In the genomic region with DNA sequence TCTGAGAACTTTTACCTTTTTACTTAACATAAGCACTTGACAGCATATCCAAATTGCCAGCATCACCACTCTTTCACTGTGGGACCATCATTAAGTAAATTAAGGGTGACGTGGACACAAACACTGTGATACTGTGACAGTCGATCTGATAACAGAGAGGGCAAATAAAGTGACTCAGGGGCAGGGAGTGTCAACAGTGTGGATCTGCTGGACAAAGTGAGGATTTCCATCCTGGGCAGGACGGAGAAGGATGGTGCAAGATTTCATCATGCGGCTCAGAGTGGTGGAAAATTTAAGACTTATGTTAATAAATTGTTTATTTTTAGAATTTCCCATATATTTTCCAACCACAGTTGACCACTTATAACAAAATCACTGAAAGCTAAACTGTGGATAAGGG, we compare ENCODE assay signal across 1 cellular context.
TF ChIP-seq lines count a peak whose summit lies in the region.

No MANE protein-coding gene starts in this region.

TF ChIP-seq in GM23338, 12 proteins besides CTCF, POLR2A, EP300 and RAD21 (continued from another document):
- TF ChIP-seq, protein P1, sequence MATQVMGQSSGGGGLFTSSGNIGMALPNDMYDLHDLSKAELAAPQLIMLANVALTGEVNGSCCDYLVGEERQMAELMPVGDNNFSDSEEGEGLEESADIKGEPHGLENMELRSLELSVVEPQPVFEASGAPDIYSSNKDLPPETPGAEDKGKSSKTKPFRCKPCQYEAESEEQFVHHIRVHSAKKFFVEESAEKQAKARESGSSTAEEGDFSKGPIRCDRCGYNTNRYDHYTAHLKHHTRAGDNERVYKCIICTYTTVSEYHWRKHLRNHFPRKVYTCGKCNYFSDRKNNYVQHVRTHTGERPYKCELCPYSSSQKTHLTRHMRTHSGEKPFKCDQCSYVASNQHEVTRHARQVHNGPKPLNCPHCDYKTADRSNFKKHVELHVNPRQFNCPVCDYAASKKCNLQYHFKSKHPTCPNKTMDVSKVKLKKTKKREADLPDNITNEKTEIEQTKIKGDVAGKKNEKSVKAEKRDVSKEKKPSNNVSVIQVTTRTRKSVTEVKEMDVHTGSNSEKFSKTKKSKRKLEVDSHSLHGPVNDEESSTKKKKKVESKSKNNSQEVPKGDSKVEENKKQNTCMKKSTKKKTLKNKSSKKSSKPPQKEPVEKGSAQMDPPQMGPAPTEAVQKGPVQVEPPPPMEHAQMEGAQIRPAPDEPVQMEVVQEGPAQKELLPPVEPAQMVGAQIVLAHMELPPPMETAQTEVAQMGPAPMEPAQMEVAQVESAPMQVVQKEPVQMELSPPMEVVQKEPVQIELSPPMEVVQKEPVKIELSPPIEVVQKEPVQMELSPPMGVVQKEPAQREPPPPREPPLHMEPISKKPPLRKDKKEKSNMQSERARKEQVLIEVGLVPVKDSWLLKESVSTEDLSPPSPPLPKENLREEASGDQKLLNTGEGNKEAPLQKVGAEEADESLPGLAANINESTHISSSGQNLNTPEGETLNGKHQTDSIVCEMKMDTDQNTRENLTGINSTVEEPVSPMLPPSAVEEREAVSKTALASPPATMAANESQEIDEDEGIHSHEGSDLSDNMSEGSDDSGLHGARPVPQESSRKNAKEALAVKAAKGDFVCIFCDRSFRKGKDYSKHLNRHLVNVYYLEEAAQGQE (IDR thresholded peaks at IDR 0.05; ENCODE audit: unreplicated experiment), result no peak
- TF ChIP-seq JUNB (IDR thresholded peaks at IDR 0.05; ENCODE audit: unreplicated experiment) (no peak), NANOG (IDR thresholded peaks at IDR 0.05; ENCODE audit: borderline replicate concordance) (no peak), ZNF331 (CRISPR knock-in tag; IDR thresholded peaks at IDR 0.05; ENCODE audit: low read depth) (no peak), ZNF114 (CRISPR knock-in tag; IDR thresholded peaks at IDR 0.05) (no peak)
- TF ChIP-seq, protein P2, sequence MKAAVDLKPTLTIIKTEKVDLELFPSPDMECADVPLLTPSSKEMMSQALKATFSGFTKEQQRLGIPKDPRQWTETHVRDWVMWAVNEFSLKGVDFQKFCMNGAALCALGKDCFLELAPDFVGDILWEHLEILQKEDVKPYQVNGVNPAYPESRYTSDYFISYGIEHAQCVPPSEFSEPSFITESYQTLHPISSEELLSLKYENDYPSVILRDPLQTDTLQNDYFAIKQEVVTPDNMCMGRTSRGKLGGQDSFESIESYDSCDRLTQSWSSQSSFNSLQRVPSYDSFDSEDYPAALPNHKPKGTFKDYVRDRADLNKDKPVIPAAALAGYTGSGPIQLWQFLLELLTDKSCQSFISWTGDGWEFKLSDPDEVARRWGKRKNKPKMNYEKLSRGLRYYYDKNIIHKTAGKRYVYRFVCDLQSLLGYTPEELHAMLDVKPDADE (IDR thresholded peaks at IDR 0.05), result no peak
- TF ChIP-seq, protein P3, sequence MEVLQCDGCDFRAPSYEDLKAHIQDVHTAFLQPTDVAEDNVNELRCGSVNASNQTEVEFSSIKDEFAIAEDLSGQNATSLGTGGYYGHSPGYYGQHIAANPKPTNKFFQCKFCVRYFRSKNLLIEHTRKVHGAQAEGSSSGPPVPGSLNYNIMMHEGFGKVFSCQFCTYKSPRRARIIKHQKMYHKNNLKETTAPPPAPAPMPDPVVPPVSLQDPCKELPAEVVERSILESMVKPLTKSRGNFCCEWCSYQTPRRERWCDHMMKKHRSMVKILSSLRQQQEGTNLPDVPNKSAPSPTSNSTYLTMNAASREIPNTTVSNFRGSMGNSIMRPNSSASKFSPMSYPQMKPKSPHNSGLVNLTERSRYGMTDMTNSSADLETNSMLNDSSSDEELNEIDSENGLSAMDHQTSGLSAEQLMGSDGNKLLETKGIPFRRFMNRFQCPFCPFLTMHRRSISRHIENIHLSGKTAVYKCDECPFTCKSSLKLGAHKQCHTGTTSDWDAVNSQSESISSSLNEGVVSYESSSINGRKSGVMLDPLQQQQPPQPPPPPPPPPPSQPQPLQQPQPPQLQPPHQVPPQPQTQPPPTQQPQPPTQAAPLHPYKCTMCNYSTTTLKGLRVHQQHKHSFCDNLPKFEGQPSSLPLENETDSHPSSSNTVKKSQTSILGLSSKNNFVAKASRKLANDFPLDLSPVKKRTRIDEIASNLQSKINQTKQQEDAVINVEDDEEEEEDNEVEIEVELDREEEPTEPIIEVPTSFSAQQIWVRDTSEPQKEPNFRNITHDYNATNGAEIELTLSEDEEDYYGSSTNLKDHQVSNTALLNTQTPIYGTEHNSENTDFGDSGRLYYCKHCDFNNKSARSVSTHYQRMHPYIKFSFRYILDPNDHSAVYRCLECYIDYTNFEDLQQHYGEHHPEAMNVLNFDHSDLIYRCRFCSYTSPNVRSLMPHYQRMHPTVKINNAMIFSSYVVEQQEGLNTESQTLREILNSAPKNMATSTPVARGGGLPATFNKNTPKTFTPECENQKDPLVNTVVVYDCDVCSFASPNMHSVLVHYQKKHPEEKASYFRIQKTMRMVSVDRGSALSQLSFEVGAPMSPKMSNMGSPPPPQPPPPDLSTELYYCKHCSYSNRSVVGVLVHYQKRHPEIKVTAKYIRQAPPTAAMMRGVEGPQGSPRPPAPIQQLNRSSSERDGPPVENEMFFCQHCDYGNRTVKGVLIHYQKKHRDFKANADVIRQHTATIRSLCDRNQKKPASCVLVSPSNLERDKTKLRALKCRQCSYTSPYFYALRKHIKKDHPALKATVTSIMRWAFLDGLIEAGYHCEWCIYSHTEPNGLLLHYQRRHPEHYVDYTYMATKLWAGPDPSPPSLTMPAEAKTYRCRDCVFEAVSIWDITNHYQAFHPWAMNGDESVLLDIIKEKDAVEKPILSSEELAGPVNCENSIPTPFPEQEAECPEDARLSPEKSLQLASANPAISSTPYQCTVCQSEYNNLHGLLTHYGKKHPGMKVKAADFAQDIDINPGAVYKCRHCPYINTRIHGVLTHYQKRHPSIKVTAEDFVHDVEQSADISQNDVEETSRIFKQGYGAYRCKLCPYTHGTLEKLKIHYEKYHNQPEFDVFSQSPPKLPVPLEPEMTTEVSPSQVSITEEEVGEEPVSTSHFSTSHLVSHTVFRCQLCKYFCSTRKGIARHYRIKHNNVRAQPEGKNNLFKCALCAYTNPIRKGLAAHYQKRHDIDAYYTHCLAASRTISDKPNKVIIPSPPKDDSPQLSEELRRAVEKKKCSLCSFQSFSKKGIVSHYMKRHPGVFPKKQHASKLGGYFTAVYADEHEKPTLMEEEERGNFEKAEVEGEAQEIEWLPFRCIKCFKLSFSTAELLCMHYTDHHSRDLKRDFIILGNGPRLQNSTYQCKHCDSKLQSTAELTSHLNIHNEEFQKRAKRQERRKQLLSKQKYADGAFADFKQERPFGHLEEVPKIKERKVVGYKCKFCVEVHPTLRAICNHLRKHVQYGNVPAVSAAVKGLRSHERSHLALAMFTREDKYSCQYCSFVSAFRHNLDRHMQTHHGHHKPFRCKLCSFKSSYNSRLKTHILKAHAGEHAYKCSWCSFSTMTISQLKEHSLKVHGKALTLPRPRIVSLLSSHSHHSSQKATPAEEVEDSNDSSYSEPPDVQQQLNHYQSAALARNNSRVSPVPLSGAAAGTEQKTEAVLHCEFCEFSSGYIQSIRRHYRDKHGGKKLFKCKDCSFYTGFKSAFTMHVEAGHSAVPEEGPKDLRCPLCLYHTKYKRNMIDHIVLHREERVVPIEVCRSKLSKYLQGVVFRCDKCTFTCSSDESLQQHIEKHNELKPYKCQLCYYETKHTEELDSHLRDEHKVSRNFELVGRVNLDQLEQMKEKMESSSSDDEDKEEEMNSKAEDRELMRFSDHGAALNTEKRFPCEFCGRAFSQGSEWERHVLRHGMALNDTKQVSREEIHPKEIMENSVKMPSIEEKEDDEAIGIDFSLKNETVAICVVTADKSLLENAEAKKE (CRISPR knock-in tag; IDR thresholded peaks at IDR 0.05), result no peak
